Comparison of ENCODE assay signal across 28 cellular contexts in the genomic region with DNA sequence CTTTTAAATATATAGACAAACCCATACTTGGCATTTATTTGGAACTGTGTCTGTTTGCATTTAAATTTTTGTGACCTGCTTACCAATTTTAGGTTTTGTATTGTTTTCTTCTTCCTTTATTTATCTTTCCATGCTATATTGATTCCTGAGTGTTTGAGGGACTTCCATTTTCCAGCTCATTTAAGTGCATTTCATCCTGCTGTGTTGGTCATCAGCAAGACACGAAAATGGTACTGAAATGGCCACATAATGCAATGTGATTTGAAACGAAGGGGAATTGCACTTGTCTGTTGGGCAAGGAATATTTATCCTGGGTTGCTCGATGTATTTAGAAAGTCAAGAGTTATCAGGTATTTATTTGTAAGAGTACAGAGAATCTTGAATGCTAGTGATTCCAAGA.
"Had no signal": no experiment of that assay in that cellular context is flagged by ENCODE, and none has a peak within 500 bp of the region (broad histone marks: within the 10 kb centered on the region; RNA-seq: fewer than 3 reads in every experiment).

No MANE protein-coding gene starts in this region.

- H3K4me3 ChIP-seq: ascending aorta, coronary artery, dorsolateral prefrontal cortex, gastrocnemius medialis, heart right ventricle had no signal

- H3K4me3 Mint-ChIP-seq: activated CD4-positive, alpha-beta memory T cell treated with anti-CD3 and anti-CD28 coated beads for 36 hours; activated CD4-positive, alpha-beta T cell treated with anti-CD3 and anti-CD28 coated beads for 36 hours; activated CD4-positive, alpha-beta T cell treated with anti-CD3 and anti-CD28 coated beads, Interleukin-2, amount 10 ng/mL, durations not matched to agents 24 days and 14 days; activated naive CD4-positive, alpha-beta T cell treated with anti-CD3 and anti-CD28 coated beads, Interleukin-2, amount 10 ng/mL, durations not matched to agents 7 days and 5 days; activated naive CD8-positive, alpha-beta T cell treated with anti-CD3 and anti-CD28 coated beads, Interleukin-2, amount 10 ng/mL, durations not matched to agents 7 days and 5 days; activated T-cell treated with anti-CD3 and anti-CD28 coated beads, Interleukin-2, amount 50 U/mL, for 24 hours; activated T-cell treated with anti-CD3 and anti-CD28 coated beads, Interleukin-2, amount 50 U/mL, for 72 hours; central memory CD8-positive, alpha-beta T cell; dendritic cell treated with granulocyte-macrophage colony-stimulating factor and Interleukin-4, amounts not matched to agents 40 ng/mL and 50 ng/mL, for 4 days; endodermal cell had no signal

- H3K36me3 Mint-ChIP-seq: activated CD4-positive, alpha-beta memory T cell treated with anti-CD3 and anti-CD28 coated beads for 36 hours; activated naive CD4-positive, alpha-beta T cell treated with anti-CD3 and anti-CD28 coated beads, Interleukin-2, amount 10 ng/mL, durations not matched to agents 7 days and 5 days; activated naive CD4-positive, alpha-beta T cell treated with anti-CD3 and anti-CD28 coated beads, Interleukin-2, amount 50 U/mL, for 72 hours; activated naive CD8-positive, alpha-beta T cell treated with anti-CD3 and anti-CD28 coated beads, Interleukin-2, amount 10 ng/mL, durations not matched to agents 7 days and 5 days had no signal

- FAIRE-seq: bronchial epithelial cell had no signal

- DNase-seq: activated CD4-positive, alpha-beta memory T cell treated with anti-CD3 and anti-CD28 coated beads for 36 hours; activated CD4-positive, alpha-beta T cell treated with anti-CD3 and anti-CD28 coated beads for 36 hours; activated CD4-positive, alpha-beta T cell treated with anti-CD3 and anti-CD28 coated beads, Interleukin-2, amount 10 ng/mL, durations not matched to agents 24 days and 14 days; activated CD4-positive, CD25-positive, alpha-beta regulatory T cell; activated CD4-positive, CD25-positive, alpha-beta regulatory T cell treated with anti-CD3 and anti-CD28 coated beads, Interleukin-2, amount 50 U/mL, for 72 hours; activated CD8-positive, alpha-beta memory T cell treated with anti-CD3 and anti-CD28 coated beads, Interleukin-2, amount 50 U/mL, for 48 hours; activated gamma-delta T cell; activated naive CD4-positive, alpha-beta T cell; activated naive CD4-positive, alpha-beta T cell treated with anti-CD3 and anti-CD28 coated beads, Interleukin-2, amount 10 ng/mL, durations not matched to agents 7 days and 5 days; activated naive CD8-positive, alpha-beta T cell treated with anti-CD3 and anti-CD28 coated beads, Interleukin-2, amount 10 ng/mL, durations not matched to agents 7 days and 5 days; activated T-cell treated with anti-CD3 and anti-CD28 coated beads for 4 hours; activated T-cell treated with anti-CD3 and anti-CD28 coated beads, Interleukin-2, amount 50 U/mL, for 24 hours; activated T-cell treated with anti-CD3 and anti-CD28 coated beads, Interleukin-2, amount 50 U/mL, for 72 hours; brain microvascular endothelial cell; dorsolateral prefrontal cortex; effector memory CD4-positive, alpha-beta T cell; endodermal cell; foreskin fibroblast; gastrocnemius medialis; heart right ventricle; T-helper 2 cell had no signal

- H3K9me3 Mint-ChIP-seq: activated CD4-positive, alpha-beta T cell treated with anti-CD3 and anti-CD28 coated beads, Interleukin-2, amount 10 ng/mL, durations not matched to agents 24 days and 14 days; activated naive CD4-positive, alpha-beta T cell treated with anti-CD3 and anti-CD28 coated beads, Interleukin-2, amount 10 ng/mL, durations not matched to agents 7 days and 5 days; activated naive CD8-positive, alpha-beta T cell treated with anti-CD3 and anti-CD28 coated beads, Interleukin-2, amount 10 ng/mL, durations not matched to agents 7 days and 5 days; activated T-cell treated with anti-CD3 and anti-CD28 coated beads, Interleukin-2, amount 50 U/mL, for 24 hours; activated T-cell treated with anti-CD3 and anti-CD28 coated beads, Interleukin-2, amount 50 U/mL, for 72 hours; dendritic cell treated with granulocyte-macrophage colony-stimulating factor and Interleukin-4, amounts not matched to agents 40 ng/mL and 50 ng/mL, for 4 days; endodermal cell had no signal

- H3K9me3 ChIP-seq: ascending aorta, gastrocnemius medialis, heart right ventricle had no signal

- H3K27ac ChIP-seq: ascending aorta, brain microvascular endothelial cell, coronary artery, gastrocnemius medialis, heart right ventricle had no signal

- H3K36me3 ChIP-seq: ascending aorta, brain microvascular endothelial cell, gastrocnemius medialis, heart right ventricle had no signal

- H3K4me1 Mint-ChIP-seq: activated CD4-positive, alpha-beta T cell treated with anti-CD3 and anti-CD28 coated beads for 36 hours; activated CD4-positive, alpha-beta T cell treated with anti-CD3 and anti-CD28 coated beads, Interleukin-2, amount 10 ng/mL, durations not matched to agents 24 days and 14 days; activated naive CD4-positive, alpha-beta T cell treated with anti-CD3 and anti-CD28 coated beads, Interleukin-2, amount 10 ng/mL, durations not matched to agents 7 days and 5 days; activated naive CD8-positive, alpha-beta T cell treated with anti-CD3 and anti-CD28 coated beads, Interleukin-2, amount 10 ng/mL, durations not matched to agents 7 days and 5 days; central memory CD8-positive, alpha-beta T cell; endodermal cell had no signal

- ATAC-seq: activated CD4-positive, alpha-beta T cell treated with anti-CD3 and anti-CD28 coated beads for 36 hours; activated naive CD4-positive, alpha-beta T cell treated with anti-CD3 and anti-CD28 coated beads, Interleukin-2, amount 50 U/mL, for 72 hours; activated T-cell treated with anti-CD3 and anti-CD28 coated beads, Interleukin-2, amount 50 U/mL, for 72 hours; esophagus mucosa; gastrocnemius medialis; heart right ventricle had no signal

- H3K27ac Mint-ChIP-seq: activated CD4-positive, alpha-beta memory T cell treated with anti-CD3 and anti-CD28 coated beads for 36 hours; activated CD4-positive, alpha-beta T cell treated with anti-CD3 and anti-CD28 coated beads for 36 hours; activated CD4-positive, alpha-beta T cell treated with anti-CD3 and anti-CD28 coated beads, Interleukin-2, amount 10 ng/mL, durations not matched to agents 24 days and 14 days; activated naive CD4-positive, alpha-beta T cell treated with anti-CD3 and anti-CD28 coated beads, Interleukin-2, amount 10 ng/mL, durations not matched to agents 7 days and 5 days; activated naive CD4-positive, alpha-beta T cell treated with anti-CD3 and anti-CD28 coated beads, Interleukin-2, amount 50 U/mL, for 72 hours; activated naive CD8-positive, alpha-beta T cell treated with anti-CD3 and anti-CD28 coated beads, Interleukin-2, amount 10 ng/mL, durations not matched to agents 7 days and 5 days; activated T-cell treated with anti-CD3 and anti-CD28 coated beads, Interleukin-2, amount 50 U/mL, for 24 hours; activated T-cell treated with anti-CD3 and anti-CD28 coated beads, Interleukin-2, amount 50 U/mL, for 72 hours; dendritic cell treated with granulocyte-macrophage colony-stimulating factor and Interleukin-4, amounts not matched to agents 40 ng/mL and 50 ng/mL, for 4 days; endodermal cell had no signal

- H3K27me3 ChIP-seq: ascending aorta, brain microvascular endothelial cell, gastrocnemius medialis, heart right ventricle had no signal

- H3K27me3 Mint-ChIP-seq: activated CD4-positive, alpha-beta memory T cell treated with anti-CD3 and anti-CD28 coated beads for 36 hours; activated CD4-positive, alpha-beta T cell treated with anti-CD3 and anti-CD28 coated beads for 36 hours; activated CD4-positive, alpha-beta T cell treated with anti-CD3 and anti-CD28 coated beads, Interleukin-2, amount 10 ng/mL, durations not matched to agents 24 days and 14 days; activated naive CD4-positive, alpha-beta T cell treated with anti-CD3 and anti-CD28 coated beads, Interleukin-2, amount 10 ng/mL, durations not matched to agents 7 days and 5 days; activated T-cell treated with anti-CD3 and anti-CD28 coated beads, Interleukin-2, amount 50 U/mL, for 24 hours; central memory CD8-positive, alpha-beta T cell; dendritic cell treated with granulocyte-macrophage colony-stimulating factor and Interleukin-4, amounts not matched to agents 40 ng/mL and 50 ng/mL, for 4 days had no signal
